In genomic region chr17:81189016-81189415, GRCh38 we compare ENCODE assay signal across 27 cellular contexts. TPM values are rescaled to one million over a fixed set of nuclear protein-coding genes. Genes with fewer than 3 reads are reported as not detected.
"Had no signal": no experiment of that assay in that cellular context is flagged by ENCODE, and none has a peak within 500 bp of the region (broad histone marks: within the 10 kb centered on the region; RNA-seq: fewer than 3 reads in every experiment).

No MANE protein-coding gene starts in this region.

- H3K27ac ChIP-seq: HL-60, PC-9, Peyer's patch, SJSA1, SK-N-MC had no signal

- H3K9me3 ChIP-seq: Peyer's patch, SJSA1 had no signal

- DNase-seq: KBM-7; NCI-H1092; NCI-H1105 treated with DMSO at 0.1 percent for 48 hours; NCI-H1417 treated with DMSO at 0.1 percent for 48 hours; NCI-H146; NCI-H1694 treated with DMSO at 0.1 percent for 48 hours; NCI-H1930; NCI-H2081; NCI-H2107; NCI-H226; NCI-H446; NCI-H510A; NCI-H524 treated with DMSO at 0.1 percent for 48 hours; NCI-H69; NCI-H774; NK-92 treated with Interleukin-12 subunit alpha and Interleukin-12 subunit beta, amount 100 ng/mL, for 24 hours; OCI-M1; PC-9; Peyer's patch; Right ventricle myocardium superior; SIG-M5 had no signal

- H3K4me3 ChIP-seq: PC-9, Peyer's patch, SJSA1, SK-N-MC had no signal

- H3K4me1 ChIP-seq: Peyer's patch, SJSA1 had no signal

- H3K27me3 ChIP-seq: Peyer's patch had no signal

- H3K36me3 ChIP-seq: Peyer's patch had no signal

- H2AFZ ChIP-seq: PC-9 had no signal

- H3K4me2 ChIP-seq: PC-9 had no signal

RNA-seq across cellular contexts. Expression of gene AATK, which starts 23.0 kb away (rescaled TPM):
- total RNA-seq: RPMI7951 had no signal

RNA-seq across cellular contexts. Expression of gene PVALEF, which starts 23.7 kb away (rescaled TPM):
- total RNA-seq: LHCN-M2, MCF 10A, PC-9, Peyer's patch, Right ventricle myocardium superior, RPMI7951, SJSA1 had no signal
